In the genomic region with DNA sequence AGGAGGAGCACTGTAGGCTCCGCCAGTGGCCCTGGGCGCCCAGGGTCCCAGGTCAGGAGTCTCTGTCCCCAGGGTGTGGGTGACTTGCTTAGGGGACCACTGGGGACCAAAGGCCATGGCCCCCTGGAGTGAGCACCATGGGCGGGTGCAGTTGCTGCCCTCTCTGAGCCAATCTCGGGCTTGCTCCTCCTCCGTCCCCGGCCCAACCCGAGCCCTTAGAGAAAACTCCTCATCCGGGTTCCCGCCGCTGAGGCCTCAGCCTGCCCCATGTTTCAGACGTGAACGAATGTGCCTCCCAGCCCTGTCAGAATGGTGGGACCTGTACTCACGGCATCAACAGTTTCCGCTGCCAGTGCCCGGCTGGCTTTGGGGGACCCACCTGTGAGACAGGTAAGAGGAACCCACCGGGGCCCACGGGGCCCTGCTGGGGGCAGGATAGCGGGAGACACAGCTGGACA, we compare ENCODE assay signal across 9 cellular contexts. TPM values are rescaled to one million over a fixed set of nuclear protein-coding genes. Genes with fewer than 3 reads are reported as not detected.
DNase-seq lines count a peak whose midpoint lies in the region; ATAC-seq and TF ChIP-seq lines count a peak whose summit lies in the region.
"Had no signal": no experiment of that assay in that cellular context is flagged by ENCODE, and none has a peak within 500 bp of the region (broad histone marks: within the 10 kb centered on the region; RNA-seq: fewer than 3 reads in every experiment).

No MANE protein-coding gene starts in this region.

- no peaks in the 10 kb centered on the region for H3K9me3 ChIP-seq in breast epithelium
- H3K9me3 ChIP-seq in esophagus muscularis mucosa = no peaks in the 10 kb centered on the region
- H3K9me3 ChIP-seq in aorta (ENCODE audit: control insufficient read depth, low read length) = no peaks in the 10 kb centered on the region

- H3K9me3 Mint-ChIP-seq in MCF 10A (ENCODE audit: unreplicated experiment) (no peaks in the 10 kb centered on the region), type B pancreatic cell (no peaks in the 10 kb centered on the region)

- CTCF ChIA-PET in MCF 10A (lab: Yijun Ruan, JAX) = no interaction called here

- TF ChIP-seq EP300 in esophagus muscularis mucosa (IDR thresholded peaks at IDR 0.05) = no peak

- intact Hi-C loops in breast epithelium (cut with DNase I; ENCODE audit: low total_unique reads) = no loop called here
- intact Hi-C loops in MCF 10A (cut with micrococcal nuclease) = no loop called here
- intact Hi-C loops in esophagus muscularis mucosa (cut with DNase I) = no loop called here
- intact Hi-C loops in aorta (cut with DNase I) = no loop called here

- H3K4me3 Mint-ChIP-seq in MCF 10A (ENCODE audit: unreplicated experiment) (no peak overlapping the region), type B pancreatic cell (no peak overlapping the region)

- BruUV-seq in MCF 10A (replicated peaks; lab: Mats Ljungman, UMichigan) = no TSS peak

- no peak overlapping the region for H3K27ac Mint-ChIP-seq in MCF 10A (ENCODE audit: low read depth, unreplicated experiment)
- H3K27ac Mint-ChIP-seq in type B pancreatic cell = no peak overlapping the region

- TF ChIP-seq POLR2A in breast epithelium (IDR thresholded peaks at IDR 0.05) = no peak
- no peak for TF ChIP-seq POLR2A in esophagus muscularis mucosa (IDR thresholded peaks at IDR 0.05; ENCODE audit: low read depth)

- H3K4me1 ChIP-seq in breast epithelium = no peaks in the 10 kb centered on the region
- peaks cover 9 to 23% (median 19%) of the 10 kb centered on the region in 4 donors for H3K4me1 ChIP-seq in esophagus muscularis mucosa
- H3K4me1 ChIP-seq in aorta (ENCODE audit: control insufficient read depth in 1 of 2, insufficient read depth in 2 of 2, low read length in 2 of 2) = no peaks in the 10 kb centered on the region

- WGBS in esophagus muscularis mucosa = 68% methylated on average over 13 of the region's 18 CpGs
- WGBS in aorta, 2 donors = 82 to 88% methylated on average over 18 of the region's 18 CpGs

- H3K4me1 Mint-ChIP-seq in MCF 10A (ENCODE audit: insufficient read depth, unreplicated experiment) (no peaks in the 10 kb centered on the region), type B pancreatic cell (ENCODE audit: unreplicated experiment) (peaks cover 4% of the 10 kb centered on the region)

- no peaks in the 10 kb centered on the region for H3K36me3 ChIP-seq in breast epithelium
- H3K36me3 ChIP-seq in esophagus muscularis mucosa = peaks cover 0 to 50% (median 24%) of the 10 kb centered on the region in 4 donors
- peaks cover 0 to 8% of the 10 kb centered on the region in 2 donors for H3K36me3 ChIP-seq in aorta (ENCODE audit: control insufficient read depth in 1 of 2, insufficient read depth in 2 of 2, low read length in 1 of 2)

- ATAC-seq in aorta (ENCODE audit: low FRiP score) = no peak

- H3K27ac ChIP-seq in breast epithelium = peak overlapping the region in 1 of 2 donors; percentile 36
- no peak overlapping the region for H3K27ac ChIP-seq in esophagus muscularis mucosa (replicated peaks in 1 of 4)
- H3K27ac ChIP-seq in aorta (ENCODE audit: low read depth in 1 of 2, low read length in 2 of 2) = no peak overlapping the region
- H3K27ac ChIP-seq: HL-60 had no signal

- H3K27me3 ChIP-seq in breast epithelium (no peaks in the 10 kb centered on the region), esophagus muscularis mucosa (peaks cover 0 to 32% (median 5%) of the 10 kb centered on the region in 4 donors), aorta (ENCODE audit: control insufficient read depth in 1 of 2, insufficient read depth in 2 of 2, low read length in 1 of 2) (no peaks in the 10 kb centered on the region)

- H3K27me3 Mint-ChIP-seq in MCF 10A (ENCODE audit: insufficient read depth, unreplicated experiment) (no peaks in the 10 kb centered on the region), type B pancreatic cell (peaks cover 18% of the 10 kb centered on the region)

- H3K36me3 Mint-ChIP-seq in MCF 10A (ENCODE audit: insufficient read depth, unreplicated experiment) (peaks cover 7% of the 10 kb centered on the region), type B pancreatic cell (peaks cover 15% of the 10 kb centered on the region)

- DNase-seq in breast epithelium (ENCODE audit: low spot score in 2 of 2) (peak in 1 of 2 donors; percentile 12), MCF 10A (ENCODE audit: unreplicated experiment) (no peak), LoVo (ENCODE audit: low spot score) (peak; percentile 1), esophagus muscularis mucosa (ENCODE audit: extremely low spot score) (peak; percentile 77), type B pancreatic cell (ENCODE audit: extremely low spot score, unreplicated experiment) (peak; percentile 58), AG20443 (ENCODE audit: low spot score) (no peak), aorta (no peak), AML-193 (lab: John Stamatoyannopoulos, UW) (no peak)

- TF ChIP-seq CTCF in breast epithelium (IDR thresholded peaks at IDR 0.05) (no peak), MCF 10A (IDR thresholded peaks at IDR 0.05; ENCODE audit: unreplicated experiment) (no peak), esophagus muscularis mucosa (IDR thresholded peaks at IDR 0.05) (no peak), type B pancreatic cell (conservative IDR thresholded peaks at IDR 0.05) (no peak)

- POLR2A ChIA-PET in MCF 10A (lab: Yijun Ruan, JAX) = no interaction called here

- H3K4me3 ChIP-seq in breast epithelium (peak overlapping the region in 2 of 3 donors; percentile 49 to 66), esophagus muscularis mucosa (peak overlapping the region; percentile 42 to 53 (median 44)), aorta (ENCODE audit: low read length in 2 of 2) (no peak overlapping the region)

RNA-seq across cellular contexts. Expression of a gene that starts 38.6 kb away (rescaled TPM):
- 10 to 100 TPM; 27.1 to 46.9 (median 35.2) TPM for total RNA-seq in breast epithelium
- total RNA-seq in MCF 10A (2022) = 18.0 and 22.0 TPM in 2 replicates
- 10 to 100 TPM in 2 of 4 donors, 1 to 10 TPM in 2; 7.3 to 14.1 (median 11.6) TPM for total RNA-seq in esophagus muscularis mucosa
- total RNA-seq in type B pancreatic cell (ENCODE audit: low replicate concordance) = 9.7 and 140 TPM in 2 replicates
- 100 to 1,000 TPM; 108 to 149 TPM for total RNA-seq in aorta
- 10 to 100 TPM in 1 of 2 donors, 1 to 10 TPM in 1; 5.9 to 27.3 TPM for polyA plus RNA-seq in aorta

Comparison
In these comparisons a context has a peak if more than half of its experiments do, and no peak if none do; other contexts are left out.
1. DNase-seq: peak in LoVo (single experiment), esophagus muscularis mucosa (single experiment) and type B pancreatic cell (single experiment); none in MCF 10A (single experiment), AG20443 (single experiment), aorta (0 of 2) and AML-193 (0 of 2).
2. H3K4me3 ChIP-seq: peak in breast epithelium (2 of 3) and esophagus muscularis mucosa (4 of 4); none in aorta (0 of 2).